Comparison of ENCODE assay signal across 3 cellular contexts in genomic region chr15:51799174-51799907, GRCh38.
TF ChIP-seq lines count a peak whose summit lies in the region.

No MANE protein-coding gene starts in this region.

TF ChIP-seq in HEK293, 187 proteins besides CTCF, POLR2A, EP300 and RAD21:
- TF ChIP-seq GLIS1 (tag by site-specific recombination; IDR thresholded peaks at IDR 0.05) (peak; percentile 37; the same call in 1 of the 2 replicates), ZNF571 (tag by site-specific recombination; IDR thresholded peaks at IDR 0.05) (no peak)

TF ChIP-seq in K562, 482 proteins besides CTCF, POLR2A, EP300 and RAD21:
- TF ChIP-seq HNRNPUL1 (IDR thresholded peaks at IDR 0.05; ENCODE audit: low read length) (no peak), RFX1 (IDR thresholded peaks at IDR 0.05) (peak; percentile 21; the same call in 1 of the 2 replicates), ZNF184 (CRISPR knock-in tag; IDR thresholded peaks at IDR 0.05) (0 out of 2 replicates have a peak, but pooled peaks have one; percentile 41)

TF ChIP-seq in WTC11, 78 proteins besides CTCF, POLR2A, EP300 and RAD21:
- TF ChIP-seq GTF2I (CRISPR knock-in tag; conservative IDR thresholded peaks at IDR 0.05), result no peak
TF ChIP-seq in WTC11: peak in this region for 0.
